16 cellular contexts compared by ENCODE assay signal in the genomic region with DNA sequence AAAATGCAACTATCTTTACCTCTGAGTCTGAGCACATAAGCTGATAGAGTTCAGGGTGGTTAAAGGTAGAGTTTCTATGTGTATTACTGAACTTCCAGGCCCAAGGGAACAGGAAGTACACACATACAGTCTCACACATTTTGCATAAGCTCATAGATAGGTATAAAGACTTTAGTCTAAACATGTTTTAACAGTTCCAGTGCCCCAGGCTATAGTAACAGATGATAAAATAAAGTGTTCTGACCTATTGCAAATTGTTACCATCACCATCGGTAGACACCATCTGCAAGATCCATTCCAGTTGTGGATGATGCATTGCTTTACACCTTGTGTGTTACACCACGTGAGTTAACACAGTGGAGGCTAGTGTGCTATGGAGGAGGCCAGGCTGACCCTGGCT.
A peak's percentile ranks its signal among the peaks of the same experiment; 100 is the strongest.
DNase-seq lines count a peak whose midpoint lies in the region; ATAC-seq, FAIRE-seq and TF ChIP-seq lines count a peak whose summit lies in the region.
"Had no signal": no experiment of that assay in that cellular context is flagged by ENCODE, and none has a peak within 500 bp of the region (broad histone marks: within the 10 kb centered on the region; RNA-seq: fewer than 3 reads in every experiment).

No MANE protein-coding gene starts in this region.

- no peak overlapping the region for H4K5ac ChIP-seq in H1 (ENCODE audit: insufficient read length, low read depth, low read length)

- no peak for ATAC-seq in psoas muscle
- no peak for ATAC-seq in HG03457 (IDR thresholded peaks at IDR 0.05; ENCODE audit: unreplicated experiment)
- ATAC-seq: GM12878, HCT116 had no signal

- no peaks in the 10 kb centered on the region for H3K79me1 ChIP-seq in H1 (ENCODE audit: low read depth, low read length)

- H3K27ac ChIP-seq in H1 (ENCODE audit: low read depth, low read length) (no peak overlapping the region), keratinocyte (ENCODE audit: control insufficient read depth, insufficient read depth, low read length) (no peak overlapping the region), psoas muscle (no peak overlapping the region), SK-N-SH (ENCODE audit: low read depth in 2 of 2, low read length in 1 of 2) (no peak overlapping the region)
- H3K27ac ChIP-seq: BLaER1 treated with 17β-estradiol and CSF1 and Interleukin-3, amounts not matched to agents 10 nM and 100 nM; HL-60 had no signal

- no peaks in the 10 kb centered on the region for H3K36me3 ChIP-seq in H1 (ENCODE audit: control insufficient read depth in 2 of 4, insufficient read depth in 4 of 4, low read length in 3 of 4)
- no peaks in the 10 kb centered on the region for H3K36me3 ChIP-seq in keratinocyte (ENCODE audit: control insufficient read depth in 2 of 2, extremely low read depth in 1 of 2, insufficient read depth in 2 of 2, low read length in 2 of 2)
- H3K36me3 ChIP-seq in psoas muscle (ENCODE audit: insufficient read depth in 1 of 2, low read depth in 1 of 2) = no peaks in the 10 kb centered on the region
- no peaks in the 10 kb centered on the region for H3K36me3 ChIP-seq in SK-N-SH (replicated peaks in 1 of 2; ENCODE audit: control insufficient read depth in 1 of 2, insufficient read depth in 2 of 2, low read length in 1 of 2)
- H3K36me3 ChIP-seq: BLaER1 treated with 17β-estradiol and CSF1 and Interleukin-3, amounts not matched to agents 10 nM and 100 nM had no signal

- TF ChIP-seq RAD21 in H1 (IDR thresholded peaks at IDR 0.05 in 1 of 2, conservative IDR thresholded peaks at IDR 0.05 in 1 of 2; ENCODE audit: low read depth in 2 of 2, low read length in 2 of 2) (no peak), SK-N-SH (IDR thresholded peaks at IDR 0.05; ENCODE audit: low read length) (no peak)

- no peak overlapping the region for H4K91ac ChIP-seq in H1 (replicated peaks; ENCODE audit: insufficient read length, low read length)

- no peaks in the 10 kb centered on the region for H3K23me2 ChIP-seq in H1 (ENCODE audit: low read depth, low read length)

- TF ChIP-seq CTCF in H1 (IDR thresholded peaks at IDR 0.05; ENCODE audit: control extremely low read depth in 1 of 3, insufficient read depth in 1 of 3, low read depth in 1 of 3, low read length in 3 of 3) (no peak), keratinocyte (optimal IDR thresholded peaks at IDR 0.05 in 1 of 3, IDR thresholded peaks at IDR 0.05 in 1 of 3, conservative IDR thresholded peaks at IDR 0.05 in 1 of 3; ENCODE audit: extremely low read depth in 1 of 3, insufficient read depth in 2 of 3, low read length in 3 of 3) (no peak), psoas muscle (IDR thresholded peaks at IDR 0.05) (no peak), SK-N-SH (IDR thresholded peaks at IDR 0.05) (no peak)

- H3K4me2 ChIP-seq in H1 (ENCODE audit: insufficient read depth in 1 of 2, low read depth in 2 of 2, low read length in 2 of 2) (no peak overlapping the region), keratinocyte (ENCODE audit: control insufficient read depth, extremely low read depth, insufficient read depth, low read depth, low read length) (no peak overlapping the region), SK-N-SH (no peak overlapping the region)
- H3K4me2 ChIP-seq: BLaER1 treated with 17β-estradiol and CSF1 and Interleukin-3, amounts not matched to agents 10 nM and 100 nM had no signal

- no peak overlapping the region for H3K4ac ChIP-seq in H1 (replicated peaks; ENCODE audit: insufficient read length, low read depth, low read length)

- H2AFZ ChIP-seq in H1 (ENCODE audit: low read length) (no peak overlapping the region), keratinocyte (ENCODE audit: control insufficient read depth, low read length) (no peak overlapping the region), SK-N-SH (ENCODE audit: low read depth) (no peak overlapping the region)

- no peaks in the 10 kb centered on the region for H3K9me2 ChIP-seq in SK-N-SH

- no peak overlapping the region for H3K23ac ChIP-seq in H1 (ENCODE audit: insufficient read length)

- H2BK20ac ChIP-seq in H1 (ENCODE audit: low read length) = no peak overlapping the region

- no peak overlapping the region for H2BK120ac ChIP-seq in H1 (replicated peaks; ENCODE audit: low read depth, low read length)

- POLR2A ChIA-PET in H1 (lab: Charles Lee; ENCODE audit: partially characterized antibody) = interaction anchor here (1.6 kb wide), 1 partner anchor 9 kb away, joined by 4 read pairs; no protein-coding TSS in a partner anchor
- POLR2A ChIA-PET in SK-N-SH (lab: Yijun Ruan, JAX) = interaction anchor here (0.7 kb wide), 1 partner anchor 10 kb away, joined by 3 read pairs; no protein-coding TSS in a partner anchor

- no peak overlapping the region for H2BK5ac ChIP-seq in H1 (ENCODE audit: low read depth, low read length)

- CTCF ChIA-PET in H1 (lab: Charles Lee; ENCODE audit: partially characterized antibody) = interaction anchor here (0.9 to 1.5 kb wide), 3 partner anchors 23 to 30 kb away, joined by 3 to 4 read pairs (median 4); no protein-coding TSS in a partner anchor
- CTCF ChIA-PET in SK-N-SH (lab: Yijun Ruan, JAX) = interaction anchor here (1.1 kb wide), 1 partner anchor 53 kb away, joined by 3 read pairs; no protein-coding TSS in a partner anchor

- H2BK12ac ChIP-seq in H1 (ENCODE audit: low read depth, low read length) = no peak overlapping the region

- no peak for DNase-seq in HTR-8/SVneo (ENCODE audit: insufficient read length, low spot score)
- peak; percentile 6 for DNase-seq in NCI-H526 treated with DMSO at 0.1 percent for 48 hours (lab: John Stamatoyannopoulos, UW)
- DNase-seq in H1 (ENCODE audit: low read depth in 1 of 2, low spot score in 2 of 2) = no peak
- DNase-seq in keratinocyte (ENCODE audit: low read depth, low spot score) = peak; percentile 78
- DNase-seq in psoas muscle = no peak
- no peak for DNase-seq in SIG-M5 treated with dmso at 0.1 percent for 504 hours (lab: John Stamatoyannopoulos, UW; ENCODE audit: unreplicated experiment)
- no peak for DNase-seq in SK-N-SH
- DNase-seq: ACHN; Calu3; CD4-positive, CD25-positive, alpha-beta regulatory T cell; DMS 273 treated with DMSO at 0.1 percent for 48 hours had no signal

- no peak for TF ChIP-seq POLR2A in H1 (IDR thresholded peaks at IDR 0.05; ENCODE audit: control extremely low read depth in 1 of 2, low read depth in 2 of 2, low read length in 2 of 2)

- intact Hi-C loops in psoas muscle (cut with DNase I) = no loop called here

- no peak overlapping the region for H3K56ac ChIP-seq in H1 (replicated peaks; ENCODE audit: insufficient read length, low read depth, low read length)

- H3K9ac ChIP-seq in H1 (replicated peaks in 1 of 4; ENCODE audit: extremely low read depth in 1 of 4, low read depth in 3 of 4, low read length in 3 of 4) = no peak overlapping the region
- H3K9ac ChIP-seq in keratinocyte (ENCODE audit: control insufficient read depth, extremely low read depth, insufficient read depth, low read length) = no peak overlapping the region
- H3K9ac ChIP-seq in SK-N-SH = no peak overlapping the region
- H3K9ac ChIP-seq: BLaER1 treated with 17β-estradiol and CSF1 and Interleukin-3, amounts not matched to agents 10 nM and 100 nM had no signal

- H3K27me3 ChIP-seq in H1 (replicated peaks in 1 of 4; ENCODE audit: control insufficient read depth in 3 of 4, extremely low read depth in 1 of 4, insufficient read depth in 3 of 4, low read length in 3 of 4) (peaks cover 0 to 3% (median under 1%) of the 10 kb centered on the region in 4 experiments; a peak in 3 of 7 replicates), keratinocyte (ENCODE audit: control insufficient read depth, extremely low read depth, insufficient read depth, low read length) (no peaks in the 10 kb centered on the region), psoas muscle (ENCODE audit: insufficient read depth in 3 of 3, low read length in 2 of 3) (peaks cover 0 to 27% (median 4%) of the 10 kb centered on the region in 3 donors), SK-N-SH (ENCODE audit: insufficient read depth) (no peaks in the 10 kb centered on the region)
- H3K27me3 ChIP-seq: BLaER1 treated with 17β-estradiol and CSF1 and Interleukin-3, amounts not matched to agents 10 nM and 100 nM had no signal

- no peaks in the 10 kb centered on the region for H3F3A ChIP-seq in SK-N-SH (replicated peaks; ENCODE audit: insufficient read depth)

- no peaks in the 10 kb centered on the region for H3K9me1 ChIP-seq in keratinocyte (ENCODE audit: control insufficient read depth, extremely low read depth, insufficient read depth, low read length)

- TF ChIP-seq EP300 in H1 (IDR thresholded peaks at IDR 0.05; ENCODE audit: borderline replicate concordance in 1 of 2, low read depth in 2 of 2, low read length in 2 of 2) (no peak), SK-N-SH (IDR thresholded peaks at IDR 0.05; ENCODE audit: borderline replicate concordance in 1 of 2, low read depth in 1 of 2, low read length in 1 of 2) (no peak)

- H2AK5ac ChIP-seq in H1 (ENCODE audit: low read depth, low read length) = no peak overlapping the region

- H2BK15ac ChIP-seq in H1 (ENCODE audit: low read length) = peak overlapping the region; percentile 48; the same call in 1 of the 2 replicates

- dilution Hi-C loops in keratinocyte (cut with MboI; ENCODE audit: extremely low pct_ligation_motif_present, low sequenced_read_pairs) = no loop called here

- H4K20me1 ChIP-seq in H1 (replicated peaks in 1 of 2; ENCODE audit: control insufficient read depth in 1 of 2, insufficient read depth in 2 of 2, low read length in 2 of 2) (no peaks in the 10 kb centered on the region), keratinocyte (ENCODE audit: control insufficient read depth, extremely low read depth, insufficient read depth, low read length) (no peaks in the 10 kb centered on the region), SK-N-SH (ENCODE audit: insufficient read depth) (no peaks in the 10 kb centered on the region)
- H4K20me1 ChIP-seq: BLaER1 treated with 17β-estradiol and CSF1 and Interleukin-3, amounts not matched to agents 10 nM and 100 nM had no signal

- WGBS in H1 (ENCODE audit: extremely low coverage in 1 of 2, insufficient coverage in 1 of 2, insufficient read length in 1 of 2, insufficient replicate concordance in 2 of 2, low coverage in 1 of 2, low lambda C conversion rate in 2 of 2, missing lambda C conversion rate in 1 of 2), 2 experiments = 77% methylated on average over 2 of the region's 2 CpGs; no CpG with 5 or more reads in 1 of the 2 experiments
- 92 to 94% (median 93%) methylated on average over 2 of the region's 2 CpGs for WGBS in psoas muscle, 3 donors
- WGBS in SK-N-SH (ENCODE audit: low lambda C conversion rate) = 83% methylated on average over 2 of the region's 2 CpGs

- H4K8ac ChIP-seq in H1 (ENCODE audit: extremely low read depth, insufficient read depth, low read length) = no peak overlapping the region

- no peak overlapping the region for H3K18ac ChIP-seq in H1 (ENCODE audit: extremely low read depth, low read length)

- no peak overlapping the region for H3K14ac ChIP-seq in H1 (ENCODE audit: insufficient read length)

- H3K4me3 ChIP-seq in H1 (ENCODE audit: extremely low read depth in 1 of 4, insufficient read depth in 2 of 4, low read depth in 3 of 4, low read length in 4 of 4) (no peak overlapping the region), keratinocyte (ENCODE audit: control insufficient read depth in 2 of 3, extremely low read depth in 1 of 3, insufficient read depth in 2 of 3, low read depth in 1 of 3, low read length in 3 of 3) (no peak overlapping the region), psoas muscle (no peak overlapping the region), SK-N-SH (ENCODE audit: low read depth in 2 of 2, low read length in 1 of 2) (no peak overlapping the region)
- H3K4me3 ChIP-seq: BLaER1 treated with 17β-estradiol and CSF1 and Interleukin-3, amounts not matched to agents 10 nM and 100 nM; GM12878 had no signal

- H3K9me3 ChIP-seq in H1 (ENCODE audit: insufficient read depth in 2 of 2, low read depth in 1 of 2, low read length in 1 of 2) (no peaks in the 10 kb centered on the region), keratinocyte (ENCODE audit: control insufficient read depth, low read depth, low read length) (no peaks in the 10 kb centered on the region), psoas muscle (no peaks in the 10 kb centered on the region), SK-N-SH (no peaks in the 10 kb centered on the region)
- H3K9me3 ChIP-seq: BLaER1 treated with 17β-estradiol and CSF1 and Interleukin-3, amounts not matched to agents 10 nM and 100 nM had no signal

- H3K79me2 ChIP-seq in H1 (ENCODE audit: control insufficient read depth in 1 of 2, insufficient read depth in 2 of 2, low read length in 2 of 2) = no peaks in the 10 kb centered on the region
- no peaks in the 10 kb centered on the region for H3K79me2 ChIP-seq in keratinocyte (ENCODE audit: control insufficient read depth, insufficient read depth, low read length)
- no peaks in the 10 kb centered on the region for H3K79me2 ChIP-seq in SK-N-SH (ENCODE audit: insufficient read depth)

- peaks cover 0 to 9% (median 3%) of the 10 kb centered on the region in 4 experiments; a peak in 3 of 7 replicates for H3K4me1 ChIP-seq in H1 (replicated peaks in 1 of 4; ENCODE audit: control insufficient read depth in 3 of 4, insufficient read depth in 4 of 4, low read length in 3 of 4)
- H3K4me1 ChIP-seq in keratinocyte (ENCODE audit: control insufficient read depth, extremely low read depth, insufficient read depth, low read length) = peaks cover 10% of the 10 kb centered on the region
- no peaks in the 10 kb centered on the region for H3K4me1 ChIP-seq in psoas muscle
- peaks cover 2 to 4% of the 10 kb centered on the region in 2 experiments; a peak in 2 of 4 replicates for H3K4me1 ChIP-seq in SK-N-SH (ENCODE audit: control insufficient read depth in 1 of 2, insufficient read depth in 2 of 2, low read depth in 1 of 2, low read length in 1 of 2)

- peak; percentile 13 for FAIRE-seq in HTR-8/SVneo (lab: Jason Lieb, UNC)
- no peak for FAIRE-seq in H1 (lab: Jason Lieb, UNC)
- peak; percentile 86 for FAIRE-seq in keratinocyte (lab: Jason Lieb, UNC)
- FAIRE-seq: GM12878 had no signal

Comparison
In these comparisons a context has a peak if more than half of its experiments do, and no peak if none do; other contexts are left out.
1. DNase-seq: peak in NCI-H526 treated with DMSO at 0.1 percent for 48 hours (single experiment) and keratinocyte (single experiment); none in HTR-8/SVneo (single experiment), H1 (0 of 2), psoas muscle (0 of 2), SIG-M5 treated with dmso at 0.1 percent for 504 hours (single experiment) and SK-N-SH (single experiment).